In the genomic region with DNA sequence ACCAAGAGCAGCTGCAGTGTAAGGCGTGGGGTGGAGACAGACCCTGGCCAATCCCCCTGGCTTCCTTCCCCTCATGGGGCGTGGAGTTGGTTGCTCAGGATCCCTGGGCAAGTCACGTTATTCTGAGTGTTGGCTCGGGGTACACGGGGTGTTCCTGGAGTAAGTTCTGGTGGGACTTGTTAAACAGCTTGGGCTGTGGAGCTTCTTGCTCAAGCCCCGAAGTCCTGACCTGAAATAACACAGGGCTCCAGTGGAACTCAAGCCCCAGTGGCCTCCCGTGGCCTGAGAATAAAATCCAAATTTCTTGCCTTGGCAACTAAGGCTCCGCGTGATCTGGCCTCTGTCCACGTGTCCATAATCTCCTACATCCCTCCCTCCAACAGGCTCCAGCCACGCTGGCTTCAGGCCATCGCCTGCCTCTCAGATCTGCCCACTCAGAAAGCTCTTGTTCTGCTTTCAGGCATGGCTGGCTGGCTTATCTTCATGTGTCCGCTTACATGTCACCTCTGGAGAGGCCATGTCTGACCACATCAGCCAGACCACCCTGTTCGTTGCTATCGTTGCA, we compare ENCODE assay signal across 9 cellular contexts. TPM values are rescaled to one million over a fixed set of nuclear protein-coding genes. Genes with fewer than 3 reads are reported as not detected.
DNase-seq lines count a peak whose midpoint lies in the region; ATAC-seq and TF ChIP-seq lines count a peak whose summit lies in the region.
"Had no signal": no experiment of that assay in that cellular context is flagged by ENCODE, and none has a peak within 500 bp of the region (broad histone marks: within the 10 kb centered on the region; RNA-seq: fewer than 3 reads in every experiment).

No MANE protein-coding gene starts in this region.

- WGBS in thyroid gland, 2 donors: 10 to 27% methylated on average over 7 to 9 of the region's 15 CpGs

- peak; percentile 57 for DNase-seq in SK-MEL-5 (ENCODE audit: low read depth, low spot score)
- peak; percentile 78 for DNase-seq in fibroblast of mammary gland (ENCODE audit: low read depth)
- DNase-seq in mesothelial cell of epicardium (ENCODE audit: low spot score in 2 of 2, unreplicated experiment in 2 of 2): no peak
- DNase-seq in thyroid gland: peak; percentile 95 to 96
- DNase-seq in NCI-H748 treated with DMSO at 0.1 percent for 48 hours (lab: John Stamatoyannopoulos, UW): no peak
- DNase-seq in NCI-H510A (lab: John Stamatoyannopoulos, UW): no peak
- no peak for DNase-seq in NCI-H146 (lab: John Stamatoyannopoulos, UW)
- DNase-seq: dermis blood vessel endothelial cell had no signal

- no peaks in the 10 kb centered on the region for H3K9me3 ChIP-seq in thyroid gland

- peaks cover 0 to 11% of the 10 kb centered on the region in 2 donors for H3K4me1 ChIP-seq in thyroid gland

- no peaks in the 10 kb centered on the region for H3K36me3 ChIP-seq in thyroid gland

- ATAC-seq in GM19463 (IDR thresholded peaks at IDR 0.05; ENCODE audit: unreplicated experiment): no peak

- no peaks in the 10 kb centered on the region for H3K9me3 Mint-ChIP-seq in mesothelial cell of epicardium

- H3K27ac ChIP-seq in thyroid gland: peak overlapping the region; percentile 36 to 79 (median 37)

- TF ChIP-seq CTCF in fibroblast of mammary gland (conservative IDR thresholded peaks at IDR 0.05; ENCODE audit: control insufficient read depth, insufficient read depth, low read depth, low read length) (no peak), mesothelial cell of epicardium (IDR thresholded peaks at IDR 0.05; ENCODE audit: unreplicated experiment) (no peak), thyroid gland (IDR thresholded peaks at IDR 0.05) (no peak)

- no peak for TF ChIP-seq POLR2A in thyroid gland (IDR thresholded peaks at IDR 0.05)

- peak overlapping the region; percentile 28 for H3K27ac Mint-ChIP-seq in mesothelial cell of epicardium

- no peaks in the 10 kb centered on the region for H3K27me3 ChIP-seq in thyroid gland

- no peaks in the 10 kb centered on the region for H3K27me3 Mint-ChIP-seq in mesothelial cell of epicardium (ENCODE audit: low read depth)

- no peaks in the 10 kb centered on the region for H3K36me3 Mint-ChIP-seq in mesothelial cell of epicardium

- in situ Hi-C loops in SK-MEL-5 (cut with HindIII; ENCODE audit: low pct_unique_long_range_greater_than_20kb, low sequenced_read_pairs): no loop called here

- H3K4me1 Mint-ChIP-seq in mesothelial cell of epicardium: peaks cover 5% of the 10 kb centered on the region

- H3K4me3 Mint-ChIP-seq in mesothelial cell of epicardium: no peak overlapping the region

- intact Hi-C loops in thyroid gland (cut with DNase I): loop anchor here (10.0 kb wide), 1 partner anchor 154 kb away; the partner anchor contains the start of gene ATMIN

- H3K4me3 ChIP-seq in fibroblast of mammary gland (ENCODE audit: control insufficient read depth, low read depth, low read length) (no peak overlapping the region), thyroid gland (replicated peaks in 1 of 3) (no peak overlapping the region)

RNA-seq across cellular contexts. Expression of gene BCO1, which starts 49.3 kb away (rescaled TPM):
- total RNA-seq in SK-MEL-5 (2014; rRNA removed; shearing (Covaris generic)): 0.24 and 0.32 TPM in 2 replicates
- polyA plus RNA-seq in SK-MEL-5 (2015; cell fraction: cytosol; rRNA removed): 0.06 TPM in 1 of 2 replicates, not detected in the other
- not detected in 2 replicates for polyA plus RNA-seq in SK-MEL-5 (2015; cell fraction: nucleus; rRNA removed)
- total RNA-seq in mesothelial cell of epicardium: not detected in 3 replicates
- total RNA-seq in thyroid gland: under 1 TPM in 1 of 4 donors, not detected in 3; 0.22 TPM
- total RNA-seq: dermis blood vessel endothelial cell had no signal

Comparison
In these comparisons a context has a peak if more than half of its experiments do, and no peak if none do; other contexts are left out.
1. DNase-seq: peak in SK-MEL-5 (single experiment), fibroblast of mammary gland (single experiment) and thyroid gland (2 of 2); none in mesothelial cell of epicardium (0 of 2), NCI-H748 treated with DMSO at 0.1 percent for 48 hours (single experiment), NCI-H510A (single experiment) and NCI-H146 (single experiment).